Comparison of ENCODE assay signal across 8 cellular contexts in genomic region chr14:94174622-94175402, GRCh38. TPM values are rescaled to one million over a fixed set of nuclear protein-coding genes. Genes with fewer than 3 reads are reported as not detected.
DNase-seq lines count a peak whose midpoint lies in the region; ATAC-seq and TF ChIP-seq lines count a peak whose summit lies in the region.

No MANE protein-coding gene starts in this region.

- CTCF ChIA-PET in activated naive CD4-positive, alpha-beta T cell treated with anti-CD3 and anti-CD28 coated beads, Interleukin-2, amount 10 ng/mL, durations not matched to agents 7 days and 5 days (lab: Charles Lee): interaction anchor here (0.8 to 2.1 kb wide), 4 partner anchors 13 to 139 kb away, joined by 3 to 12 read pairs (median 6); no protein-coding TSS in a partner anchor

- H3K9ac ChIP-seq in skeletal muscle tissue (ENCODE audit: low read depth in 1 of 3, low read length in 3 of 3): no peak overlapping the region

- H3K4me1 ChIP-seq in BE2C (peaks cover 8% of the 10 kb centered on the region), right atrium auricular region (peaks cover 0 to 13% of the 10 kb centered on the region in 2 donors), skeletal muscle tissue (ENCODE audit: control insufficient read depth in 3 of 3, insufficient read depth in 3 of 3, low read length in 3 of 3) (peaks cover 9 to 19% (median 12%) of the 10 kb centered on the region in 3 donors)

- H3K9me3 ChIP-seq in BE2C: no peaks in the 10 kb centered on the region
- no peaks in the 10 kb centered on the region for H3K9me3 ChIP-seq in right atrium auricular region
- no peaks in the 10 kb centered on the region for H3K9me3 ChIP-seq in skeletal muscle tissue (ENCODE audit: control insufficient read depth in 3 of 3, low read length in 3 of 3)

- DNase-seq in BE2C: peak; percentile 24
- DNase-seq in activated naive CD4-positive, alpha-beta T cell treated with anti-CD3 and anti-CD28 coated beads, Interleukin-2, amount 10 ng/mL, durations not matched to agents 7 days and 5 days: peak; percentile 30
- no peak for DNase-seq in right atrium auricular region (ENCODE audit: low spot score)
- no peak for DNase-seq in NCI-H1436 treated with DMSO at 0.1 percent for 48 hours (lab: John Stamatoyannopoulos, UW)
- DNase-seq in OCI-M2 (lab: John Stamatoyannopoulos, UW; ENCODE audit: unreplicated experiment): no peak
- no peak for DNase-seq in NCI-H1048 (lab: John Stamatoyannopoulos, UW)

- peaks cover 25% of the 10 kb centered on the region for H3K4me1 Mint-ChIP-seq in activated naive CD4-positive, alpha-beta T cell treated with anti-CD3 and anti-CD28 coated beads, Interleukin-2, amount 10 ng/mL, durations not matched to agents 7 days and 5 days

- TF ChIP-seq CTCF in BE2C (IDR thresholded peaks at IDR 0.05; ENCODE audit: low read depth, low read length) (no peak), right atrium auricular region (IDR thresholded peaks at IDR 0.05) (no peak)

- H3K27me3 Mint-ChIP-seq in activated naive CD4-positive, alpha-beta T cell treated with anti-CD3 and anti-CD28 coated beads, Interleukin-2, amount 10 ng/mL, durations not matched to agents 7 days and 5 days: peaks cover 42% of the 10 kb centered on the region

- H3K27me3 ChIP-seq in BE2C (peaks cover 80% of the 10 kb centered on the region), right atrium auricular region (no peaks in the 10 kb centered on the region), skeletal muscle tissue (ENCODE audit: control insufficient read depth in 3 of 3, insufficient read depth in 3 of 3, low read length in 3 of 3) (peaks cover 6 to 20% (median 10%) of the 10 kb centered on the region in 3 donors)

- peak overlapping the region; percentile 6 for H3K27ac Mint-ChIP-seq in activated naive CD4-positive, alpha-beta T cell treated with anti-CD3 and anti-CD28 coated beads, Interleukin-2, amount 10 ng/mL, durations not matched to agents 7 days and 5 days

- no peak overlapping the region for H3K27ac ChIP-seq in right atrium auricular region
- H3K27ac ChIP-seq in skeletal muscle tissue (ENCODE audit: low read depth, low read length): no peak overlapping the region

- H3K4me3 ChIP-seq in BE2C (ENCODE audit: low read depth, low read length) (peak overlapping the region; percentile 40), right atrium auricular region (peak overlapping the region; percentile 54 to 72), skeletal muscle tissue (ENCODE audit: low read length in 3 of 3) (peak overlapping the region; percentile 56 to 60 (median 60))

- peak; percentile 11 for ATAC-seq in HG03196 (IDR thresholded peaks at IDR 0.05; ENCODE audit: unreplicated experiment)

- H3K36me3 Mint-ChIP-seq in activated naive CD4-positive, alpha-beta T cell treated with anti-CD3 and anti-CD28 coated beads, Interleukin-2, amount 10 ng/mL, durations not matched to agents 7 days and 5 days: no peaks in the 10 kb centered on the region

- peak overlapping the region; percentile 68 for H3K4me3 Mint-ChIP-seq in activated naive CD4-positive, alpha-beta T cell treated with anti-CD3 and anti-CD28 coated beads, Interleukin-2, amount 10 ng/mL, durations not matched to agents 7 days and 5 days

- H3K36me3 ChIP-seq in BE2C: no peaks in the 10 kb centered on the region
- H3K36me3 ChIP-seq in right atrium auricular region: no peaks in the 10 kb centered on the region
- H3K36me3 ChIP-seq in skeletal muscle tissue (ENCODE audit: control insufficient read depth in 3 of 3, insufficient read depth in 3 of 3, low read length in 3 of 3): no peaks in the 10 kb centered on the region

- H3K9me3 Mint-ChIP-seq in activated naive CD4-positive, alpha-beta T cell treated with anti-CD3 and anti-CD28 coated beads, Interleukin-2, amount 10 ng/mL, durations not matched to agents 7 days and 5 days: no peaks in the 10 kb centered on the region

RNA-seq across cellular contexts. Expression of gene PPP4R4, which starts 0.7 kb away (rescaled TPM):
- polyA plus RNA-seq in BE2C (2012; ENCODE audit: insufficient read depth, insufficient read length, low read depth): not detected
- total RNA-seq in right atrium auricular region (under 1 TPM; 0.22 to 0.75 TPM), skeletal muscle tissue (0.52 TPM)

RNA-seq across cellular contexts. Expression of gene IFI27L2, which starts 45.4 kb away (rescaled TPM):
- polyA plus RNA-seq in BE2C (2012; ENCODE audit: insufficient read depth, insufficient read length, low read depth): 69.4 TPM
- total RNA-seq in right atrium auricular region (10 to 100 TPM; 42.9 to 85.1 TPM), skeletal muscle tissue (14.1 TPM)

Comparison
In these comparisons a context has a peak if more than half of its experiments do, and no peak if none do; other contexts are left out.
1. DNase-seq: peak in BE2C (single experiment) and activated naive CD4-positive, alpha-beta T cell treated with anti-CD3 and anti-CD28 coated beads, Interleukin-2, amount 10 ng/mL, durations not matched to agents 7 days and 5 days (single experiment); none in right atrium auricular region (single experiment), NCI-H1436 treated with DMSO at 0.1 percent for 48 hours (single experiment), OCI-M2 (single experiment) and NCI-H1048 (single experiment).
2. Peak in every context shown above with its lines, with median percentiles within 50 percentile points of each other: H3K4me3 ChIP-seq.